In the genomic region with DNA sequence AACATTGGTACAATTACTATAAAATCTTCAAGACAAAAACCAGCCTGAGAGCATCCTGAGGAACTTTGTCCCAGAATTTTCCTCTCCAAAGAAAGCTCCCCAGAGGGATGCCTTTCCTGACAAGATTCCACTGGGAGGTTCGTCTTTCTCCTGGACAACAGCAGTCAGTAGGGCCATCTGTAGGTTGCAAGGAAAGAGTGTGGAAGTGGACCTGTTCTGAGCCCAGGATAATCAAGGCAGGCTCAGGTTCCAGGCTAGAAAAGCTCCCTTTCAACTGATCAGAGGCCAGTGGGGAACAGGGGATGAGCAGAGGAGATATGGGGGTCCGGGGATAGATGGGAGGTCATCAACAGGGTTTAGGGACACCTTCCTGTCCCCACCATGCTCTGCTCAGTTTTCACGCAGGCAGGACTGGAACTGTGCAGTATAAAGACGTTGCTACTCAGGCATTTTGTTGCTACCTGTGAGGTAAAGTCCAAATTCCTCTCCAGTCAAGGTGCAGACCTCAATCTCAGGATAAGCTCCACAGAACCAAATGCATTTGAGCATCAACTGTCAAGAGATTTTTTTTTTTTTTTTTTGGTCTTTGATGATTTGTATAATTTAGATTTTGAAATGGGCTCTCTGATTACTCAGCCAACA, we compare ENCODE assay signal across 28 cellular contexts.
DNase-seq lines count a peak whose midpoint lies in the region; ATAC-seq, FAIRE-seq and TF ChIP-seq lines count a peak whose summit lies in the region.
"Had no signal": no experiment of that assay in that cellular context is flagged by ENCODE, and none has a peak within 500 bp of the region (broad histone marks: within the 10 kb centered on the region; RNA-seq: fewer than 3 reads in every experiment).

No MANE protein-coding gene starts in this region.

- H3K36me3 Mint-ChIP-seq in WTC11 = no peaks in the 10 kb centered on the region

- no peak for FAIRE-seq in small intestine (lab: Jason Lieb, UNC)
- FAIRE-seq: GM12892, GM19239 had no signal

- 24 to 67% (median 31%) methylated on average over 4 of the region's 4 CpGs for WGBS in small intestine, 3 donors

- H3K27ac ChIP-seq in small intestine (ENCODE audit: low read depth in 1 of 2, low read length in 1 of 2) = no peak overlapping the region
- H3K27ac ChIP-seq: C4-2B, PC-9 had no signal

- peak; percentile 69 for ATAC-seq in WTC11
- ATAC-seq in esophagus mucosa = peak; percentile 17
- ATAC-seq in GM19455 (IDR thresholded peaks at IDR 0.05; ENCODE audit: unreplicated experiment) = no peak
- no peak for ATAC-seq in GM19397 (IDR thresholded peaks at IDR 0.05; ENCODE audit: unreplicated experiment)
- ATAC-seq: HCT116 had no signal

- TF ChIP-seq CTCF in WTC11 (IDR thresholded peaks at IDR 0.05) = no peak

- POLR2A ChIA-PET in WTC11 (lab: Charles Lee) = no interaction called here

- CTCF ChIA-PET in WTC11 (lab: Charles Lee) = interaction anchor here (0.7 to 2.3 kb wide), 4 partner anchors 19 to 70 kb away, joined by 3 to 11 read pairs (median 4); no protein-coding TSS in a partner anchor

- no peaks in the 10 kb centered on the region for H3K27me3 Mint-ChIP-seq in WTC11 (ENCODE audit: low read depth)
- H3K27me3 Mint-ChIP-seq: B cell had no signal

- DNase-seq in HT-29 (ENCODE audit: low spot score) = peak; percentile 13
- DNase-seq in WTC11 (ENCODE audit: low spot score) = no peak
- peak; percentile 52 for DNase-seq in small intestine
- no peak for DNase-seq in stimulated activated CD4-positive, alpha-beta T cell treated with anti-CD3 and anti-CD28 coated beads, Interleukin-15, amount 100 ng/mL, for 24 hours
- DNase-seq in NCI-H748 treated with DMSO at 0.1 percent for 48 hours (lab: John Stamatoyannopoulos, UW) = no peak
- DNase-seq: DMS153; DND-41; GOT3; Kasumi-1; MV-4-11; NCI-H1105; NCI-H1436 treated with DMSO at 0.1 percent for 48 hours; NCI-H187 treated with DMSO at 0.1 percent for 48 hours; NCI-H2171 treated with DMSO at 0.1 percent for 48 hours; NCI-H524 treated with DMSO at 0.1 percent for 48 hours; NCI-H82; NK-92 treated with Interleukin-12 subunit alpha and Interleukin-12 subunit beta, amount 100 ng/mL, for 24 hours; PC-9; Right ventricle myocardium superior; RPMI8226 had no signal

- no peak overlapping the region for H3K4me3 Mint-ChIP-seq in WTC11
- H3K4me3 Mint-ChIP-seq: B cell had no signal

- H3K27ac Mint-ChIP-seq in WTC11 = peak overlapping the region; percentile 66
- H3K27ac Mint-ChIP-seq: B cell had no signal

- peaks cover 44% of the 10 kb centered on the region for H3K4me1 Mint-ChIP-seq in WTC11
- H3K4me1 Mint-ChIP-seq: B cell had no signal

- H3K9me3 ChIP-seq in small intestine (ENCODE audit: control insufficient read depth, low read depth) = no peaks in the 10 kb centered on the region

- peaks cover 4% of the 10 kb centered on the region for H3K9me3 Mint-ChIP-seq in WTC11

- H3K4me3 ChIP-seq in small intestine (ENCODE audit: low read depth in 1 of 2, low read length in 2 of 2) = no peak overlapping the region
- H3K4me3 ChIP-seq: PC-9 had no signal

- H3K36me3 ChIP-seq in small intestine (ENCODE audit: control insufficient read depth in 2 of 2, insufficient read depth in 2 of 2, low read length in 2 of 2) = peaks cover 0 to 2% of the 10 kb centered on the region in 2 donors

- H3K27me3 ChIP-seq in small intestine (ENCODE audit: control insufficient read depth in 2 of 2, insufficient read depth in 2 of 2, low read length in 2 of 2) = no peaks in the 10 kb centered on the region

- peaks cover 0 to 2% of the 10 kb centered on the region in 2 donors for H3K4me1 ChIP-seq in small intestine (ENCODE audit: control insufficient read depth in 2 of 2, insufficient read depth in 1 of 2, low read depth in 1 of 2, low read length in 1 of 2)

TF ChIP-seq in WTC11, 78 proteins besides CTCF, POLR2A, EP300 and RAD21:
- TF ChIP-seq, protein P1, sequence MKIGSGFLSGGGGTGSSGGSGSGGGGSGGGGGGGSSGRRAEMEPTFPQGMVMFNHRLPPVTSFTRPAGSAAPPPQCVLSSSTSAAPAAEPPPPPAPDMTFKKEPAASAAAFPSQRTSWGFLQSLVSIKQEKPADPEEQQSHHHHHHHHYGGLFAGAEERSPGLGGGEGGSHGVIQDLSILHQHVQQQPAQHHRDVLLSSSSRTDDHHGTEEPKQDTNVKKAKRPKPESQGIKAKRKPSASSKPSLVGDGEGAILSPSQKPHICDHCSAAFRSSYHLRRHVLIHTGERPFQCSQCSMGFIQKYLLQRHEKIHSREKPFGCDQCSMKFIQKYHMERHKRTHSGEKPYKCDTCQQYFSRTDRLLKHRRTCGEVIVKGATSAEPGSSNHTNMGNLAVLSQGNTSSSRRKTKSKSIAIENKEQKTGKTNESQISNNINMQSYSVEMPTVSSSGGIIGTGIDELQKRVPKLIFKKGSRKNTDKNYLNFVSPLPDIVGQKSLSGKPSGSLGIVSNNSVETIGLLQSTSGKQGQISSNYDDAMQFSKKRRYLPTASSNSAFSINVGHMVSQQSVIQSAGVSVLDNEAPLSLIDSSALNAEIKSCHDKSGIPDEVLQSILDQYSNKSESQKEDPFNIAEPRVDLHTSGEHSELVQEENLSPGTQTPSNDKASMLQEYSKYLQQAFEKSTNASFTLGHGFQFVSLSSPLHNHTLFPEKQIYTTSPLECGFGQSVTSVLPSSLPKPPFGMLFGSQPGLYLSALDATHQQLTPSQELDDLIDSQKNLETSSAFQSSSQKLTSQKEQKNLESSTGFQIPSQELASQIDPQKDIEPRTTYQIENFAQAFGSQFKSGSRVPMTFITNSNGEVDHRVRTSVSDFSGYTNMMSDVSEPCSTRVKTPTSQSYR (CRISPR knock-in tag; IDR thresholded peaks at IDR 0.05) = no peak

Comparison
In these comparisons a context has a peak if more than half of its experiments do, and no peak if none do; other contexts are left out.
1. DNase-seq: peak in HT-29 (single experiment) and small intestine (single experiment); none in WTC11 (single experiment), stimulated activated CD4-positive, alpha-beta T cell treated with anti-CD3 and anti-CD28 coated beads, Interleukin-15, amount 100 ng/mL, for 24 hours (single experiment) and NCI-H748 treated with DMSO at 0.1 percent for 48 hours (single experiment).
2. ATAC-seq: peak in WTC11 (single experiment) and esophagus mucosa (single experiment); none in GM19455 (single experiment) and GM19397 (single experiment).